9 cellular contexts compared by ENCODE assay signal in the genomic region with DNA sequence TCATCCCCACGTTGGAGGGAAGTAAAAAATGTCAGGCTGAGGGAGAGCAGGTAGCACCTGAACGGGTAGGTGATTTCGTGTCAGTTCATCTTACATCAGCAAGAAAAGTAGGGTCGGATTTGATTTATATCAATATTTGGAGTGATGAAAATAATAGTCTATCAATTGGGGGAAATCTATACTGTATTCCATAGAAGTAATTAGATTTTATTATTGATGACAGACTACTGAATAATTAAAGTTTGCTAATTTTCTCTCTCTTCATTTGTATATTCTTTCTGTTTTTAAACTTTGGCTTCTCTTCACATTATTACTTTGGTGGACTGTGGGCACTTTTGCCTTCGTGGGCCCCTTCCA.
DNase-seq lines count a peak whose midpoint lies in the region; ATAC-seq and TF ChIP-seq lines count a peak whose summit lies in the region.
"Had no signal": no experiment of that assay in that cellular context is flagged by ENCODE, and none has a peak within 500 bp of the region (broad histone marks: within the 10 kb centered on the region; RNA-seq: fewer than 3 reads in every experiment).

No MANE protein-coding gene starts in this region.

- H3K9me3 ChIP-seq in RWPE2 (ENCODE audit: severe bottlenecking) (no peaks in the 10 kb centered on the region), esophagus muscularis mucosa (no peaks in the 10 kb centered on the region)

- no peak for DNase-seq in T-helper 1 cell
- no peak for DNase-seq in RWPE2 (ENCODE audit: low spot score)
- DNase-seq in esophagus muscularis mucosa (ENCODE audit: extremely low spot score): no peak
- DNase-seq in stimulated activated effector memory CD8-positive, alpha-beta T cell treated with anti-CD3 and anti-CD28 coated beads, Interleukin-12 subunit alpha, Interleukin-12 subunit beta, amount 100 ng/mL, for 72 hours (ENCODE audit: low spot score in 2 of 2): no peak
- no peak for DNase-seq in AG08395 (ENCODE audit: low spot score)
- DNase-seq in erythroblast (lab: John Stamatoyannopoulos, UW): no peak
- DNase-seq: NCI-H1092 treated with DMSO at 0.1 percent for 48 hours had no signal

- H3K4me3 ChIP-seq in RWPE2 (ENCODE audit: severe bottlenecking) (no peak overlapping the region), esophagus muscularis mucosa (peak overlapping the region; percentile 47 to 54 (median 52))

- peak overlapping the region; percentile 66 for H3K27ac Mint-ChIP-seq in T-helper 1 cell treated with Interleukin-12 subunit alpha and Interleukin-12 subunit beta and Interleukin-4 antibody, amounts not matched to agents 30 μg/mL and 1 μg/mL, for 36 hours
- peak overlapping the region; percentile 70 for H3K27ac Mint-ChIP-seq in stimulated activated effector memory CD8-positive, alpha-beta T cell treated with anti-CD3 and anti-CD28 coated beads, Interleukin-12 subunit alpha, Interleukin-12 subunit beta, amount 100 ng/mL, for 72 hours

- no peak for TF ChIP-seq EP300 in esophagus muscularis mucosa (IDR thresholded peaks at IDR 0.05)

- H3K4me1 ChIP-seq in RWPE2 (ENCODE audit: insufficient read depth, poor library complexity, severe bottlenecking) (no peaks in the 10 kb centered on the region), esophagus muscularis mucosa (peaks cover 0 to 11% (median 9%) of the 10 kb centered on the region in 4 donors)

- no peaks in the 10 kb centered on the region for H3K36me3 ChIP-seq in RWPE2 (ENCODE audit: low read depth)
- H3K36me3 ChIP-seq in esophagus muscularis mucosa: no peaks in the 10 kb centered on the region

- H3K27me3 ChIP-seq in RWPE2 (ENCODE audit: insufficient read depth, poor library complexity, severe bottlenecking) (peaks cover 29% of the 10 kb centered on the region), esophagus muscularis mucosa (no peaks in the 10 kb centered on the region)

- peaks cover 11% of the 10 kb centered on the region for H3K27me3 Mint-ChIP-seq in T-helper 1 cell treated with Interleukin-12 subunit alpha and Interleukin-12 subunit beta and Interleukin-4 antibody, amounts not matched to agents 30 μg/mL and 1 μg/mL, for 36 hours (ENCODE audit: low read depth)

- H3K9me3 Mint-ChIP-seq in T-helper 1 cell treated with Interleukin-12 subunit alpha and Interleukin-12 subunit beta and Interleukin-4 antibody, amounts not matched to agents 30 μg/mL and 1 μg/mL, for 36 hours: no peaks in the 10 kb centered on the region
- no peaks in the 10 kb centered on the region for H3K9me3 Mint-ChIP-seq in stimulated activated effector memory CD8-positive, alpha-beta T cell treated with anti-CD3 and anti-CD28 coated beads, Interleukin-12 subunit alpha, Interleukin-12 subunit beta, amount 100 ng/mL, for 72 hours

- TF ChIP-seq POLR2A in esophagus muscularis mucosa (IDR thresholded peaks at IDR 0.05; ENCODE audit: low read depth) (no peak), erythroblast (IDR thresholded peaks at IDR 0.05; ENCODE audit: low read length) (no peak)

- TF ChIP-seq CTCF in RWPE2 (IDR thresholded peaks at IDR 0.05; ENCODE audit: poor library complexity, severe bottlenecking) (peak; percentile 34), esophagus muscularis mucosa (IDR thresholded peaks at IDR 0.05) (no peak)

- H3K27ac ChIP-seq in RWPE2 (ENCODE audit: poor library complexity, severe bottlenecking): no peak overlapping the region
- H3K27ac ChIP-seq in esophagus muscularis mucosa (replicated peaks in 1 of 4): peak overlapping the region in 2 of 4 donors; percentile 58 to 61

- intact Hi-C loops in esophagus muscularis mucosa (cut with DNase I): no loop called here

- no peak for ATAC-seq in RWPE2 (ENCODE audit: low read depth)
- no peak for ATAC-seq in stimulated activated effector memory CD8-positive, alpha-beta T cell treated with anti-CD3 and anti-CD28 coated beads, Interleukin-12 subunit alpha, Interleukin-12 subunit beta, amount 100 ng/mL, for 72 hours
- no peak for ATAC-seq in HG03354 (IDR thresholded peaks at IDR 0.05; ENCODE audit: poor library complexity, severe bottlenecking, unreplicated experiment)

- no peaks in the 10 kb centered on the region for H3K36me3 Mint-ChIP-seq in T-helper 1 cell treated with Interleukin-12 subunit alpha and Interleukin-12 subunit beta and Interleukin-4 antibody, amounts not matched to agents 30 μg/mL and 1 μg/mL, for 36 hours (ENCODE audit: low read depth)
- H3K36me3 Mint-ChIP-seq in stimulated activated effector memory CD8-positive, alpha-beta T cell treated with anti-CD3 and anti-CD28 coated beads, Interleukin-12 subunit alpha, Interleukin-12 subunit beta, amount 100 ng/mL, for 72 hours: no peaks in the 10 kb centered on the region

- peaks cover 11% of the 10 kb centered on the region for H3K4me1 Mint-ChIP-seq in T-helper 1 cell treated with Interleukin-12 subunit alpha and Interleukin-12 subunit beta and Interleukin-4 antibody, amounts not matched to agents 30 μg/mL and 1 μg/mL, for 36 hours (ENCODE audit: low read depth)
- H3K4me1 Mint-ChIP-seq in stimulated activated effector memory CD8-positive, alpha-beta T cell treated with anti-CD3 and anti-CD28 coated beads, Interleukin-12 subunit alpha, Interleukin-12 subunit beta, amount 100 ng/mL, for 72 hours: peaks cover 6% of the 10 kb centered on the region

- WGBS in esophagus muscularis mucosa: 50% methylated on average over 5 of the region's 5 CpGs

- peak overlapping the region; percentile 69 for H3K4me3 Mint-ChIP-seq in T-helper 1 cell treated with Interleukin-12 subunit alpha and Interleukin-12 subunit beta and Interleukin-4 antibody, amounts not matched to agents 30 μg/mL and 1 μg/mL, for 36 hours
- H3K4me3 Mint-ChIP-seq in stimulated activated effector memory CD8-positive, alpha-beta T cell treated with anti-CD3 and anti-CD28 coated beads, Interleukin-12 subunit alpha, Interleukin-12 subunit beta, amount 100 ng/mL, for 72 hours: peak overlapping the region; percentile 65
